Comparison of ENCODE assay signal across 18 cellular contexts in the genomic region with DNA sequence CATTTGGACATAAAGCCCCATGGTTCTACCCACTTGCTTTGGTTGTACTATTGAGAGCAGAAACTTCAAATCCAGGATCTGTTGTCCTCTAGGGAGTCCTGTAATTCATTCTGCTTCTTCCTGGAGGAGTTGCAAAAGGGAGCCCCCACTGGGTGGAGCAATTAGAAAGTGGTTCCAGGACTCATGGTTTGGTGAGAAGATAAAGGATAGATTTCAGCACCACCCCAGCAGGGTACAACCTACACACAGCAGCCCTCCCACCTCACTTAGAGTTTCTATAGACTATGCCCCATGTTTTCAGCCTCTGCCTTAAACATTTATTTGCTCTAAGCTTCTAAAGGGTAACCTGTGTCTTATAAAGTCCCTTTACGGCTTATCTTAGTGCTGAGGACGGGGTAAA.
DNase-seq lines count a peak whose midpoint lies in the region; ATAC-seq, FAIRE-seq and TF ChIP-seq lines count a peak whose summit lies in the region.
"Had no signal": no experiment of that assay in that cellular context is flagged by ENCODE, and none has a peak within 500 bp of the region (broad histone marks: within the 10 kb centered on the region; RNA-seq: fewer than 3 reads in every experiment).

No MANE protein-coding gene starts in this region.

- H3K27ac ChIP-seq in CD4-positive, CD25-positive, alpha-beta regulatory T cell (ENCODE audit: insufficient read depth, low read length, poor library complexity, severe bottlenecking), result no peak overlapping the region
- H3K27ac ChIP-seq in endodermal cell (ENCODE audit: low read depth, low read length) (no peak overlapping the region), mesendoderm (ENCODE audit: low read depth, low read length) (no peak overlapping the region), heart left ventricle (no peak overlapping the region), small intestine (ENCODE audit: low read depth in 1 of 2, low read length in 1 of 2) (no peak overlapping the region)

- H3K4me1 ChIP-seq in CD4-positive, CD25-positive, alpha-beta regulatory T cell (ENCODE audit: control insufficient read depth, insufficient read depth, low read length, poor library complexity, severe bottlenecking), result peaks cover 17% of the 10 kb centered on the region
- H3K4me1 ChIP-seq in endodermal cell (ENCODE audit: control insufficient read depth, insufficient read depth, low read length), result peaks cover 8% of the 10 kb centered on the region
- H3K4me1 ChIP-seq in mesendoderm (ENCODE audit: control insufficient read depth, low read depth, low read length), result peaks cover 2% of the 10 kb centered on the region
- H3K4me1 ChIP-seq in heart left ventricle, result peaks cover 0 to 24% (median 0%) of the 10 kb centered on the region in 12 donors
- no peaks in the 10 kb centered on the region for H3K4me1 ChIP-seq in mucosa of descending colon (ENCODE audit: low read depth)
- H3K4me1 ChIP-seq in small intestine (ENCODE audit: control insufficient read depth in 2 of 2, insufficient read depth in 1 of 2, low read depth in 1 of 2, low read length in 1 of 2), result no peaks in the 10 kb centered on the region
- H3K4me1 ChIP-seq: BE2C, Caco-2 had no signal

- no peak overlapping the region for H3K4me2 ChIP-seq in mesendoderm (ENCODE audit: low read length)

- H2AK5ac ChIP-seq in mesendoderm (ENCODE audit: low read length), result no peak overlapping the region

- H2BK120ac ChIP-seq in mesendoderm (ENCODE audit: low read depth, low read length), result no peak overlapping the region

- H3K18ac ChIP-seq in mesendoderm (ENCODE audit: low read length), result no peak overlapping the region

- H4K5ac ChIP-seq in mesendoderm (ENCODE audit: low read length), result no peak overlapping the region

- no peaks in the 10 kb centered on the region for H3K9me3 Mint-ChIP-seq in CD4-positive, CD25-positive, alpha-beta regulatory T cell
- no peaks in the 10 kb centered on the region for H3K9me3 Mint-ChIP-seq in endodermal cell
- H3K9me3 Mint-ChIP-seq: CD4-positive, alpha-beta T cell had no signal

- intact Hi-C loops in heart left ventricle (cut with DNase I), result loop anchor here in 1 of 10 donors (5.0 kb wide), 1 partner anchor 377 kb away; no protein-coding TSS in a partner anchor
- intact Hi-C loops in mucosa of descending colon (cut with DNase I, micrococcal nuclease), result no loop called here

- H3K4me1 Mint-ChIP-seq in CD4-positive, CD25-positive, alpha-beta regulatory T cell, result peaks cover 21 to 43% (median 36%) of the 10 kb centered on the region in 4 donors
- H3K4me1 Mint-ChIP-seq in endodermal cell, result peaks cover 21% of the 10 kb centered on the region

- no peaks in the 10 kb centered on the region for H3K9me3 ChIP-seq in CD4-positive, CD25-positive, alpha-beta regulatory T cell (ENCODE audit: control insufficient read depth in 2 of 2, low read length in 2 of 2)
- no peaks in the 10 kb centered on the region for H3K9me3 ChIP-seq in endodermal cell (ENCODE audit: control insufficient read depth, low read length)
- H3K9me3 ChIP-seq in heart left ventricle, result no peaks in the 10 kb centered on the region
- no peaks in the 10 kb centered on the region for H3K9me3 ChIP-seq in mucosa of descending colon
- H3K9me3 ChIP-seq in small intestine (ENCODE audit: control insufficient read depth, low read depth), result no peaks in the 10 kb centered on the region
- H3K9me3 ChIP-seq: BE2C, Caco-2 had no signal

- H4K8ac ChIP-seq in mesendoderm (ENCODE audit: low read depth, low read length), result no peak overlapping the region

- no peak overlapping the region for H3K4ac ChIP-seq in mesendoderm (ENCODE audit: low read depth, low read length)

- H3K36me3 Mint-ChIP-seq in CD4-positive, CD25-positive, alpha-beta regulatory T cell, result no peaks in the 10 kb centered on the region
- no peaks in the 10 kb centered on the region for H3K36me3 Mint-ChIP-seq in endodermal cell (ENCODE audit: low read depth)

- H3K36me3 ChIP-seq in CD4-positive, CD25-positive, alpha-beta regulatory T cell (ENCODE audit: control insufficient read depth, insufficient read depth, low read length), result no peaks in the 10 kb centered on the region
- H3K36me3 ChIP-seq in endodermal cell (ENCODE audit: control insufficient read depth, insufficient read depth, low read length), result no peaks in the 10 kb centered on the region
- H3K36me3 ChIP-seq in mesendoderm (ENCODE audit: control insufficient read depth, insufficient read depth, low read length), result no peaks in the 10 kb centered on the region
- no peaks in the 10 kb centered on the region for H3K36me3 ChIP-seq in heart left ventricle
- no peaks in the 10 kb centered on the region for H3K36me3 ChIP-seq in mucosa of descending colon (ENCODE audit: low read depth)
- no peaks in the 10 kb centered on the region for H3K36me3 ChIP-seq in small intestine (ENCODE audit: control insufficient read depth in 2 of 2, insufficient read depth in 2 of 2, low read length in 2 of 2)
- H3K36me3 ChIP-seq: BE2C had no signal

- FAIRE-seq in small intestine (lab: Jason Lieb, UNC), result no peak
- FAIRE-seq: D721Med had no signal

- H3K23ac ChIP-seq in mesendoderm (ENCODE audit: low read length), result no peak overlapping the region

- no peaks in the 10 kb centered on the region for H3K27me3 ChIP-seq in CD4-positive, CD25-positive, alpha-beta regulatory T cell (ENCODE audit: control insufficient read depth, insufficient read depth, low read length)
- H3K27me3 ChIP-seq in endodermal cell (ENCODE audit: control insufficient read depth, insufficient read depth, low read length, poor library complexity, severe bottlenecking), result peaks cover 11% of the 10 kb centered on the region
- H3K27me3 ChIP-seq in mesendoderm (ENCODE audit: insufficient read depth, low read length, poor library complexity), result no peaks in the 10 kb centered on the region
- H3K27me3 ChIP-seq in heart left ventricle, result no peaks in the 10 kb centered on the region
- H3K27me3 ChIP-seq in small intestine (ENCODE audit: control insufficient read depth in 2 of 2, insufficient read depth in 2 of 2, low read length in 2 of 2), result no peaks in the 10 kb centered on the region
- H3K27me3 ChIP-seq: BE2C had no signal

- no peak overlapping the region for H3K27ac Mint-ChIP-seq in CD4-positive, CD25-positive, alpha-beta regulatory T cell
- H3K27ac Mint-ChIP-seq in endodermal cell, result no peak overlapping the region
- H3K27ac Mint-ChIP-seq: CD4-positive, alpha-beta T cell had no signal

- H3K4me3 ChIP-seq in CD4-positive, CD25-positive, alpha-beta regulatory T cell (ENCODE audit: low read depth, low read length), result peak overlapping the region; percentile 19
- H3K4me3 ChIP-seq in NB4 (ENCODE audit: low read depth, low read length) (no peak overlapping the region), endodermal cell (ENCODE audit: low read length) (no peak overlapping the region), mesendoderm (ENCODE audit: low read length) (no peak overlapping the region), heart left ventricle (no peak overlapping the region), mucosa of descending colon (no peak overlapping the region), small intestine (ENCODE audit: low read depth in 1 of 2, low read length in 2 of 2) (no peak overlapping the region)

- no peak overlapping the region for H2BK15ac ChIP-seq in mesendoderm (replicated peaks; ENCODE audit: low read depth)

- no peaks in the 10 kb centered on the region for H3K79me1 ChIP-seq in mesendoderm (ENCODE audit: low read length)

- peak overlapping the region in 1 of 4 donors; percentile 32 for H3K4me3 Mint-ChIP-seq in CD4-positive, CD25-positive, alpha-beta regulatory T cell
- H3K4me3 Mint-ChIP-seq in endodermal cell, result no peak overlapping the region
- H3K4me3 Mint-ChIP-seq: CD4-positive, alpha-beta T cell had no signal

- DNase-seq in CD4-positive, CD25-positive, alpha-beta regulatory T cell, result no peak
- peak; percentile 2 for DNase-seq in NB4 (ENCODE audit: low read depth)
- peak; percentile 56 for DNase-seq in endodermal cell
- DNase-seq in mesendoderm, result peak; percentile 84
- no peak for DNase-seq in activated CD4-positive, CD25-positive, alpha-beta regulatory T cell treated with anti-CD3 and anti-CD28 coated beads, Interleukin-2, amount 50 U/mL, for 72 hours
- DNase-seq in heart left ventricle, result no peak
- no peak for DNase-seq in mucosa of descending colon
- no peak for DNase-seq in small intestine
- DNase-seq: 8988T; BE2C; C1 segment of cervical spinal cord; Caco-2; CD4-positive, alpha-beta T cell; GDM1; GOT3; H7 had no signal

- peaks cover 1% of the 10 kb centered on the region for H3K27me3 Mint-ChIP-seq in CD4-positive, CD25-positive, alpha-beta regulatory T cell
- H3K27me3 Mint-ChIP-seq in endodermal cell (ENCODE audit: insufficient read depth), result peaks cover 10% of the 10 kb centered on the region
- H3K27me3 Mint-ChIP-seq: CD4-positive, alpha-beta T cell had no signal

- H3K56ac ChIP-seq in mesendoderm (ENCODE audit: low read length), result no peak overlapping the region

- no peak for TF ChIP-seq CTCF in NB4 (IDR thresholded peaks at IDR 0.05; ENCODE audit: low read depth, low read length)
- TF ChIP-seq CTCF in endodermal cell (conservative IDR thresholded peaks at IDR 0.05), result no peak
- TF ChIP-seq CTCF in heart left ventricle (IDR thresholded peaks at IDR 0.05), result no peak
- TF ChIP-seq CTCF in mucosa of descending colon (IDR thresholded peaks at IDR 0.05), result no peak

- no peak overlapping the region for H2BK5ac ChIP-seq in mesendoderm (ENCODE audit: low read length)

- no peak overlapping the region for H3K9ac ChIP-seq in endodermal cell (ENCODE audit: extremely low read depth, low read length, poor library complexity, severe bottlenecking)
- H3K9ac ChIP-seq in mesendoderm (ENCODE audit: low read length), result no peak overlapping the region

- no peak for ATAC-seq in CD4-positive, CD25-positive, alpha-beta regulatory T cell (ENCODE audit: low read depth in 2 of 2)
- ATAC-seq in heart left ventricle, result no peak
- no peak for ATAC-seq in mucosa of descending colon
- ATAC-seq: HCT116 had no signal

- WGBS in endodermal cell (ENCODE audit: insufficient coverage in 1 of 2, insufficient read length in 1 of 2), 2 experiments, result 83 to 87% methylated on average over 1 to 2 of the region's 2 CpGs
- no CpG with 5 or more reads among the region's 2 CpGs for WGBS in mesendoderm (ENCODE audit: extremely low coverage, insufficient coverage, low lambda C conversion rate)
- 76 to 87% (median 81%) methylated on average over 2 of the region's 2 CpGs for WGBS in heart left ventricle, 4 donors
- 18 to 69% (median 49%) methylated on average over 2 of the region's 2 CpGs for WGBS in small intestine, 3 donors

- TF ChIP-seq POLR2A in NB4 (IDR thresholded peaks at IDR 0.05; ENCODE audit: extremely low read depth, insufficient read length), result no peak
- no peak for TF ChIP-seq POLR2A in heart left ventricle (IDR thresholded peaks at IDR 0.05)

- no peaks in the 10 kb centered on the region for H3K79me2 ChIP-seq in mesendoderm (ENCODE audit: control insufficient read depth, insufficient read depth, low read length)

Comparison
In these comparisons a context has a peak if more than half of its experiments do, and no peak if none do; other contexts are left out.
1. DNase-seq: peak in NB4 (single experiment), endodermal cell (single experiment) and mesendoderm (single experiment); none in CD4-positive, CD25-positive, alpha-beta regulatory T cell (0 of 3), activated CD4-positive, CD25-positive, alpha-beta regulatory T cell treated with anti-CD3 and anti-CD28 coated beads, Interleukin-2, amount 50 U/mL, for 72 hours (single experiment), heart left ventricle (0 of 5), mucosa of descending colon (0 of 3) and small intestine (single experiment).